Comparison of ENCODE assay signal across 8 cellular contexts in the genomic region with DNA sequence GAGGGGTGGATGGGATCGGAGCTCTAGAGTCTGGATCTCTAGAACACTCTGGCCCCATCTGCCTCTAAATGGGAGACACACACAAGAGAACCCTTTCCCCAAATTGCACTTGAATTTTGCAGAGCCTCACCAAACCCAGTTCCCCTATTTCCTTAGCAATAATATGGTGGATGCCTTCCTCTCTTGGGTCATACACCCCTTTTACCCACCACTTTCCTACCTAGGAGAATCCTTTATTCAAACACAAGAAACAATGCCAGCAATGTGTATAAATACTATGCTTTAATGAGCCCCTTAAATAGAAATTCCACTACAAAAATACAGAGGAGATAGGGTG. TPM values are rescaled to one million over a fixed set of nuclear protein-coding genes. Genes with fewer than 3 reads are reported as not detected.
DNase-seq lines count a peak whose midpoint lies in the region; TF ChIP-seq lines count a peak whose summit lies in the region.

No MANE protein-coding gene starts in this region.

- H3K9me3 ChIP-seq in BLaER1 treated with 17β-estradiol and CSF1 and Interleukin-3, amounts not matched to agents 10 nM and 100 nM (replicated peaks in 1 of 11): no peaks in the 10 kb centered on the region
- no peaks in the 10 kb centered on the region for H3K9me3 ChIP-seq in MG63

- H3K27me3 ChIP-seq in BLaER1 treated with 17β-estradiol and CSF1 and Interleukin-3, amounts not matched to agents 10 nM and 100 nM: no peaks in the 10 kb centered on the region
- H3K27me3 ChIP-seq in MG63 (no peaks in the 10 kb centered on the region), dorsolateral prefrontal cortex (no peaks in the 10 kb centered on the region)

- H3K4me3 Mint-ChIP-seq in nephron progenitor cell: peak overlapping the region; percentile 100

- TF ChIP-seq CTCF in dorsolateral prefrontal cortex (IDR thresholded peaks at IDR 0.05 in 54 of 56, conservative IDR thresholded peaks at IDR 0.05 in 2 of 56; ENCODE audit: low read depth in 1 of 56, partially characterized antibody in 56 of 56) (no peak), nephron progenitor cell (IDR thresholded peaks at IDR 0.05) (no peak), GM13977 (IDR thresholded peaks at IDR 0.05; ENCODE audit: extremely low read depth, insufficient read depth, missing control alignments) (no peak)

- peaks cover 35 to 86% (median 58%) of the 10 kb centered on the region in 10 experiments for H3K4me1 ChIP-seq in BLaER1 treated with 17β-estradiol and CSF1 and Interleukin-3, amounts not matched to agents 10 nM and 100 nM

- peak overlapping the region; percentile 98 for H3K27ac Mint-ChIP-seq in nephron progenitor cell

- H3K36me3 ChIP-seq in BLaER1 treated with 17β-estradiol and CSF1 and Interleukin-3, amounts not matched to agents 10 nM and 100 nM: peaks cover 34 to 37% (median 36%) of the 10 kb centered on the region in 11 experiments
- H3K36me3 ChIP-seq in MG63: peaks cover 42% of the 10 kb centered on the region

- peaks cover 5 to 39% (median 31%) of the 10 kb centered on the region in 11 experiments; a peak in 17 of 22 replicates for H4K20me1 ChIP-seq in BLaER1 treated with 17β-estradiol and CSF1 and Interleukin-3, amounts not matched to agents 10 nM and 100 nM

- DNase-seq in MG63 (no peak), dorsolateral prefrontal cortex (no peak), nephron progenitor cell (no peak), glomerular visceral epithelial cell (ENCODE audit: extremely low spot score) (no peak), activated gamma-delta T cell treated with Interleukin-2 at 50 U/mL for 16 hours (no peak), inferior parietal cortex (ENCODE audit: extremely low spot score) (no peak), GM13977 (ENCODE audit: low spot score) (no peak)

- intact Hi-C loops in dorsolateral prefrontal cortex (cut with DNase I): loop anchor here in 1 of 2 donors (1.0 kb wide), 1 partner anchor 29 kb away; a partner anchor contains a TSS

- in situ Hi-C loops in GM13977 (cut with MboI; ENCODE audit: low pct_unique_long_range_greater_than_20kb, low sequenced_read_pairs, unreplicated experiment): no loop called here

- H3K27me3 Mint-ChIP-seq in nephron progenitor cell (ENCODE audit: low read depth, poor library complexity): peaks cover 5% of the 10 kb centered on the region

- peak overlapping the region; percentile 87 to 98 (median 94) for H3K4me2 ChIP-seq in BLaER1 treated with 17β-estradiol and CSF1 and Interleukin-3, amounts not matched to agents 10 nM and 100 nM

- H3K9ac ChIP-seq in BLaER1 treated with 17β-estradiol and CSF1 and Interleukin-3, amounts not matched to agents 10 nM and 100 nM: peak overlapping the region; percentile 80 to 91 (median 86)

- no peaks in the 10 kb centered on the region for H3K9me3 Mint-ChIP-seq in nephron progenitor cell

- peaks cover 40% of the 10 kb centered on the region for H3K36me3 Mint-ChIP-seq in nephron progenitor cell (ENCODE audit: low read depth)

- H3K4me1 Mint-ChIP-seq in nephron progenitor cell: peaks cover 50% of the 10 kb centered on the region

- H3K4me3 ChIP-seq in BLaER1 treated with 17β-estradiol and CSF1 and Interleukin-3, amounts not matched to agents 10 nM and 100 nM: peak overlapping the region; percentile 81 to 97 (median 90)
- H3K4me3 ChIP-seq in MG63 (peak overlapping the region; percentile 98), dorsolateral prefrontal cortex (peak overlapping the region; percentile 73 to 100 (median 92))

- H3K27ac ChIP-seq in BLaER1 treated with 17β-estradiol and CSF1 and Interleukin-3, amounts not matched to agents 10 nM and 100 nM: peak overlapping the region; percentile 75 to 95 (median 87)
- H3K27ac ChIP-seq in dorsolateral prefrontal cortex: peak overlapping the region; percentile 78 to 99 (median 97)

RNA-seq across cellular contexts. Expression of a gene that starts 0.8 kb away (rescaled TPM):
- total RNA-seq in MG63 (2014; rRNA removed; shearing (Covaris generic); ENCODE audit: low replicate concordance): 35.9 and 42.3 TPM in 2 replicates
- 10 to 100 TPM; 17.5 to 36.2 (median 25.7) TPM for total RNA-seq in dorsolateral prefrontal cortex

RNA-seq across cellular contexts. Expression of a gene that starts 8.3 kb away (rescaled TPM):
- 0.35 and 3.0 TPM in 2 replicates for total RNA-seq in MG63 (2014; rRNA removed; shearing (Covaris generic); ENCODE audit: low replicate concordance)
- total RNA-seq in dorsolateral prefrontal cortex: 10 to 100 TPM in 106 of 120 experiments, 1 to 10 TPM in 14; 5.4 to 32.3 (median 13.3) TPM

RNA-seq across cellular contexts. Expression of a gene that starts 10.7 kb away (rescaled TPM):
- total RNA-seq in MG63 (2014; rRNA removed; shearing (Covaris generic); ENCODE audit: low replicate concordance): 0.16 TPM in 1 of 2 replicates, not detected in the other
- total RNA-seq in dorsolateral prefrontal cortex: 100 to 1,000 TPM in 113 of 120 experiments, 10 to 100 TPM in 7; 78.3 to 287 (median 196) TPM

RNA-seq across cellular contexts. Expression of a gene that starts 29.0 kb away (rescaled TPM):
- total RNA-seq in MG63 (2014; rRNA removed; shearing (Covaris generic); ENCODE audit: low replicate concordance): 9.5 and 33.3 TPM in 2 replicates
- 10 to 100 TPM; 10.4 to 23.1 (median 15.9) TPM for total RNA-seq in dorsolateral prefrontal cortex

Comparison
In these comparisons a context has a peak if more than half of its experiments do, and no peak if none do; other contexts are left out.
1. RNA of a gene that starts 10.7 kb away (total RNA-seq): 78.3 to 287 TPM in dorsolateral prefrontal cortex; 0.16 TPM in MG63; every median in the first group is over 10 times any median in the second.
2. Peak in every context shown above with its lines, with median percentiles within 50 percentile points of each other: H3K4me3 ChIP-seq.